8 cellular contexts compared by ENCODE assay signal in the genomic region with DNA sequence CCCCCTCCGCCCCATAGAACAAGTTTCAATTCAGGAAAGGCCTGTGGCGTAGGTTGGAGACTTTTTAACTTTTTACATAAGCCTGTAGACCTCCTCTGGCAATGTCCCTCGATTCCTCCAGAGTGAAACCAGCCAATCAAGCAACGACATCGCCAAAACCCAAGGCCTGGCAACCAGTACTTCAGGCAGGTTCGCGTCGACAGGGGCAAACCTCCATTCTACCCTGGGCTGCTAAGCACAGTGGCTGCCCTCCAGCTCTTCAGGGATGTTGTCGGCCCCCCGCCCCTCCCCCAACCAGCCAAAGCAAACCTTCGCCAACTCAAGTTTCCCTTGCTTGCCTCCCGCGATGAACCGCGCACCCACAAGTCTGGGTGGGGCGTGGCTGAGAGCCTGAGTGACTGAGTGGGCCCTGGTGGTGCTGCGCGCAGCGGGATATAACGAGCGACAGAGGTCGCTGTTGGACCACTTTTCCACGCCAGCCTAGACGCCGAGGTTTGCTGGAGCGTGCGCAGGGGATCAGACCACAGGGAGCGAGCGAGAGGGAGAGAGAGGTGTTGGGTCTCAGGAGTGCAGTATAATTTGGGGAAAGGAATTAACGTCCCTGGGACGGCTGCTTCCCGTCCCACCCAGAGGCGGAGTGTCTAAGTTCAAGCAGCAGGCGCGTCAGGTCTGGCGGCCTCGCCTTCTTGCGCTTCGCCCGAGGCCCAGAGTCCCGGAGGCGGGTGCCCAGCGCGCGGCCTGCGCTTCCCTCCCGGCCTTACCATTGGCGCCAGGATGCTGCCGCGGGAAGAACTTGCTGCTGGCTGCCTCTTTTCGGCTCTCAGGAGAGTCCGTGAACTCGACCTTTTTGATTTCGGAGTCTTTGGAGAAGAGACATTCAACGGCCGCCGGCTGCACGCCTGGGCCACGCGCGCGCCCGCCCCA. TPM values are rescaled to one million over a fixed set of nuclear protein-coding genes. Genes with fewer than 3 reads are reported as not detected.
DNase-seq lines count a peak whose midpoint lies in the region; ATAC-seq, FAIRE-seq and TF ChIP-seq lines count a peak whose summit lies in the region.

No MANE protein-coding gene starts in this region.

- no peaks in the 10 kb centered on the region for H3K9me2 ChIP-seq in SU-DHL-6 (replicated peaks; ENCODE audit: insufficient read depth, low read length)

- no peaks in the 10 kb centered on the region for H3K79me2 ChIP-seq in SU-DHL-6 (ENCODE audit: insufficient read depth, low read length)
- no peaks in the 10 kb centered on the region for H3K79me2 ChIP-seq in endothelial cell of umbilical vein (ENCODE audit: control insufficient read depth, insufficient read depth, low read length)

- dilution Hi-C loops in endothelial cell of umbilical vein (cut with MboI; ENCODE audit: extremely low pct_ligation_motif_present, low sequenced_read_pairs), result no loop called here

- H3K4me3 ChIP-seq in SU-DHL-6 (ENCODE audit: insufficient read depth, low read length, poor library complexity, severe bottlenecking), result no peak overlapping the region
- peak overlapping the region in 1 of 3 experiments; percentile 27 for H3K4me3 ChIP-seq in endothelial cell of umbilical vein (replicated peaks in 1 of 3; ENCODE audit: insufficient read depth in 1 of 3, low read depth in 1 of 3, low read length in 3 of 3)
- peak overlapping the region; percentile 29 for H3K4me3 ChIP-seq in mesodermal cell (ENCODE audit: extremely low read depth, insufficient read depth, low read length, poor library complexity, severe bottlenecking)

- no peak for DNase-seq in activated CD4-positive, CD25-positive, alpha-beta regulatory T cell treated with anti-CD3 and anti-CD28 coated beads, Interleukin-2, amount 50 U/mL, for 72 hours
- DNase-seq in endothelial cell of umbilical vein (ENCODE audit: low read depth, low spot score) (peak; percentile 76), superior temporal gyrus (ENCODE audit: extremely low spot score) (peak; percentile 76)

- ATAC-seq in activated CD4-positive, CD25-positive, alpha-beta regulatory T cell treated with anti-CD3 and anti-CD28 coated beads, Interleukin-2, amount 50 U/mL, for 24 hours, result peak; percentile 49 to 51
- peak; percentile 96 for ATAC-seq in GM21737 (IDR thresholded peaks at IDR 0.05; ENCODE audit: unreplicated experiment)

- TF ChIP-seq CTCF in SU-DHL-6 (IDR thresholded peaks at IDR 0.05; ENCODE audit: insufficient read depth, low read length, poor library complexity, severe bottlenecking), result peak; percentile 73
- TF ChIP-seq CTCF in endothelial cell of umbilical vein (IDR thresholded peaks at IDR 0.05; ENCODE audit: extremely low read depth in 1 of 2, insufficient read depth in 1 of 2, low read depth in 1 of 2, low read length in 2 of 2), result peak; percentile 84 to 91

- POLR2A ChIA-PET in endothelial cell of umbilical vein (lab: Charles Lee), result no interaction called here

- H3K9me3 ChIP-seq in SU-DHL-6 (ENCODE audit: insufficient read depth, low read length) (no peaks in the 10 kb centered on the region), endothelial cell of umbilical vein (replicated peaks; ENCODE audit: control insufficient read depth, insufficient read depth, low read length) (no peaks in the 10 kb centered on the region), mesodermal cell (ENCODE audit: control insufficient read depth, low read length) (no peaks in the 10 kb centered on the region)

- intact Hi-C loops in endothelial cell of umbilical vein (cut with micrococcal nuclease), result loop anchor here (1.0 to 2.0 kb wide), 8 partner anchors 327 to 1399 kb away; no protein-coding TSS in a partner anchor

- no peaks in the 10 kb centered on the region for H3K27me3 ChIP-seq in SU-DHL-6 (ENCODE audit: low read length)
- peaks cover 91 to 92% of the 10 kb centered on the region in 2 experiments for H3K27me3 ChIP-seq in endothelial cell of umbilical vein (ENCODE audit: control insufficient read depth in 2 of 2, insufficient read depth in 2 of 2, low read length in 2 of 2)

- peak; percentile 91 for FAIRE-seq in endothelial cell of umbilical vein (lab: Jason Lieb, UNC)

- TF ChIP-seq RAD21 in Ishikawa (IDR thresholded peaks at IDR 0.05; ENCODE audit: low read depth), result peak; percentile 95

- H3K4me2 ChIP-seq in SU-DHL-6 (ENCODE audit: low read depth, low read length, poor library complexity, severe bottlenecking) (peak overlapping the region; percentile 31), endothelial cell of umbilical vein (ENCODE audit: insufficient read depth, low read length) (peak overlapping the region; percentile 19)

- H3K36me3 ChIP-seq in SU-DHL-6 (ENCODE audit: low read length) (no peaks in the 10 kb centered on the region), endothelial cell of umbilical vein (ENCODE audit: control insufficient read depth in 2 of 2, extremely low read depth in 1 of 2, insufficient read depth in 2 of 2, low read length in 2 of 2) (no peaks in the 10 kb centered on the region), mesodermal cell (ENCODE audit: control insufficient read depth, insufficient read depth, low read length) (no peaks in the 10 kb centered on the region)

- no peak for TF ChIP-seq EP300 in Ishikawa (IDR thresholded peaks at IDR 0.05; ENCODE audit: borderline replicate concordance)

- H3K27ac ChIP-seq in SU-DHL-6 (ENCODE audit: low read depth, low read length) (no peak overlapping the region), endothelial cell of umbilical vein (ENCODE audit: insufficient read depth, low read depth, low read length) (no peak overlapping the region), mesodermal cell (ENCODE audit: low read depth, low read length, severe bottlenecking) (peak overlapping the region; percentile 51)

- no peaks in the 10 kb centered on the region for H3K9me1 ChIP-seq in endothelial cell of umbilical vein (replicated peaks; ENCODE audit: control insufficient read depth, extremely low read depth, insufficient read depth, low read length)

- no peaks in the 10 kb centered on the region for H3F3A ChIP-seq in SU-DHL-6 (ENCODE audit: insufficient read depth)

- H2AFZ ChIP-seq in SU-DHL-6 (ENCODE audit: low read depth, low read length, severe bottlenecking) (peak overlapping the region; percentile 24), endothelial cell of umbilical vein (ENCODE audit: low read depth, low read length) (peak overlapping the region; percentile 7)

- H3K4me1 ChIP-seq in endothelial cell of umbilical vein (ENCODE audit: control insufficient read depth, extremely low read depth, insufficient read depth, low read length) (no peaks in the 10 kb centered on the region), mesodermal cell (ENCODE audit: control insufficient read depth, insufficient read depth, low read length, poor library complexity, severe bottlenecking) (peaks cover 26% of the 10 kb centered on the region)

- H3K9ac ChIP-seq in SU-DHL-6 (ENCODE audit: low read length) (no peak overlapping the region), endothelial cell of umbilical vein (replicated peaks; ENCODE audit: extremely low read depth, insufficient read depth, low read length) (no peak overlapping the region)

- WGBS in mesodermal cell (ENCODE audit: insufficient coverage in 2 of 2), 2 experiments, result 1% methylated on average over 50 to 51 of the region's 63 CpGs

- no TSS peak for BruUV-seq in endothelial cell of umbilical vein (replicated peaks; lab: Mats Ljungman, UMichigan)

- no peak for TF ChIP-seq POLR2A in endothelial cell of umbilical vein (IDR thresholded peaks at IDR 0.05; ENCODE audit: low read depth, low read length)

- CTCF ChIA-PET in endothelial cell of umbilical vein (lab: Charles Lee), result interaction anchor here (0.7 to 5.0 kb wide), 10 partner anchors 9 to 1400 kb away, joined by 3 to 78 read pairs (median 3); a partner anchor contains a TSS

- H4K20me1 ChIP-seq in SU-DHL-6 (ENCODE audit: low read depth, low read length) (no peaks in the 10 kb centered on the region), endothelial cell of umbilical vein (replicated peaks; ENCODE audit: control insufficient read depth, extremely low read depth, insufficient read depth, low read length) (no peaks in the 10 kb centered on the region)

TF ChIP-seq in Ishikawa, 13 proteins besides CTCF, POLR2A, EP300 and RAD21:
- TF ChIP-seq CREB1 (IDR thresholded peaks at IDR 0.05; ENCODE audit: low read depth) (no peak), TEAD4 (IDR thresholded peaks at IDR 0.05) (no peak), NFIC (IDR thresholded peaks at IDR 0.05) (peak; percentile 26; the same call in 1 of the 2 replicates), EGR1 (IDR thresholded peaks at IDR 0.05) (no peak)
- TF ChIP-seq, protein P1, sequence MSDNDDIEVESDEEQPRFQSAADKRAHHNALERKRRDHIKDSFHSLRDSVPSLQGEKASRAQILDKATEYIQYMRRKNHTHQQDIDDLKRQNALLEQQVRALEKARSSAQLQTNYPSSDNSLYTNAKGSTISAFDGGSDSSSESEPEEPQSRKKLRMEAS (IDR thresholded peaks at IDR 0.05), result peak; percentile 82
TF ChIP-seq in Ishikawa: peak in this region for 2.

TF ChIP-seq in endothelial cell of umbilical vein, 7 proteins besides CTCF, POLR2A, EP300 and RAD21:
- TF ChIP-seq, protein P1 (IDR thresholded peaks at IDR 0.05; ENCODE audit: insufficient read depth, insufficient read length), result no peak
- no peak for TF ChIP-seq GATA2 (IDR thresholded peaks at IDR 0.05; ENCODE audit: insufficient read depth, insufficient read length, low read depth, low read length)
- TF ChIP-seq MYC (IDR thresholded peaks at IDR 0.05; ENCODE audit: low read depth, low read length), result no peak
- TF ChIP-seq POLR2AphosphoS5 (IDR thresholded peaks at IDR 0.05; ENCODE audit: insufficient read depth, low read depth, low read length), result no peak
- TF ChIP-seq FOS (IDR thresholded peaks at IDR 0.05; ENCODE audit: borderline replicate concordance, insufficient read depth, low read length), result no peak
- no peak for TF ChIP-seq JUN (IDR thresholded peaks at IDR 0.05; ENCODE audit: borderline replicate concordance, insufficient read depth, insufficient read length, low read depth)
- no peak for TF ChIP-seq EZH2 (IDR thresholded peaks at IDR 0.05; ENCODE audit: borderline replicate concordance, low read depth, low read length, severe bottlenecking)

RNA-seq across cellular contexts. Expression of a gene that starts 9.0 kb away (rescaled TPM):
- total RNA-seq in endothelial cell of umbilical vein, result 0.31 and 0.35 TPM in 2 replicates
- 0.04 and 0.11 TPM in 2 replicates for polyA plus RNA-seq in endothelial cell of umbilical vein
- 0.09 TPM in 1 of 2 replicates, not detected in the other for polyA plus RNA-seq in endothelial cell of umbilical vein (2011; cell fraction: cytosol; rRNA removed)
- polyA plus RNA-seq in endothelial cell of umbilical vein (2011; cell fraction: nucleus; rRNA removed), result 0.16 and 0.18 TPM in 2 replicates
- polyA plus RNA-seq in endothelial cell of umbilical vein (2012), result not detected in 2 replicates
- polyA minus RNA-seq in endothelial cell of umbilical vein, result not detected in 2 replicates
- 3.9 TPM for polyA minus RNA-seq in endothelial cell of umbilical vein (2011; cell fraction: cytosol; rRNA and poly(A)+ RNA removed)
- polyA minus RNA-seq in endothelial cell of umbilical vein (2011; cell fraction: nucleus; rRNA and poly(A)+ RNA removed), result not detected in 2 replicates
- 64.5 TPM for polyA plus RNA-seq in mesodermal cell (2013, experiment 1 of 2)
- polyA plus RNA-seq in mesodermal cell (2013, experiment 2 of 2), result 81.4 TPM
